In the genomic region with DNA sequence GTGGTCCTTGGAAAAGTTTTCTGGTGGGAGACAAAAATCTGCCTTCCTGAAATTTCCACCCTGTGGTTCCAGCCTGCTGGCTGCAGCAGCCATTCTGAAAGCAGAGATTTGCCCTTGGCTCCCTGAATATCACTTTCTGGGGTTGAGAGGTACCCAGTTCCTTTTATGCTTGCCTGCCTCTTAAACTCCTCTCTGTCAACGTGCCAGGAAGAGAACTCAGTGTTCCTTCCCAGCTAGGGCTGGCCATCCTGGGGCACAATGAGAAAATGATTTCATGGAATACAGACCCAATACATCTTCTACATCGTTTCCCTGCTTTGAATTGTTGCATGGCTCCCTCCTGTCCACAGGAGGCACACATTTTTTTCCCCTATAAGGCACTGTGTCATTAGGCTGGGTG, we compare ENCODE assay signal across 10 cellular contexts. TPM values are rescaled to one million over a fixed set of nuclear protein-coding genes. Genes with fewer than 3 reads are reported as not detected.
DNase-seq lines count a peak whose midpoint lies in the region; ATAC-seq and TF ChIP-seq lines count a peak whose summit lies in the region.
"Had no signal": no experiment of that assay in that cellular context is flagged by ENCODE, and none has a peak within 500 bp of the region (broad histone marks: within the 10 kb centered on the region; RNA-seq: fewer than 3 reads in every experiment).

No MANE protein-coding gene starts in this region.

- H3K4me3 Mint-ChIP-seq in CD4-positive, alpha-beta T cell = peak overlapping the region; percentile 78
- peak overlapping the region; percentile 91; the same call in 1 of the 2 replicates for H3K4me3 Mint-ChIP-seq in HFFc6

- H3K4me3 ChIP-seq in colonic mucosa = no peak overlapping the region

- H3K36me3 Mint-ChIP-seq in CD4-positive, alpha-beta T cell (ENCODE audit: low read depth) = peaks cover 13% of the 10 kb centered on the region
- H3K36me3 Mint-ChIP-seq in HFFc6 (ENCODE audit: low read depth) = peaks cover 18% of the 10 kb centered on the region

- H3K27me3 ChIP-seq in CD4-positive, alpha-beta T cell (ENCODE audit: control insufficient read depth, insufficient read depth, low read length) = no peaks in the 10 kb centered on the region
- no peaks in the 10 kb centered on the region for H3K27me3 ChIP-seq in colonic mucosa

- intact Hi-C loops in CD4-positive, alpha-beta T cell (cut with DNase I, micrococcal nuclease) = loop anchor here (2.0 kb wide), 2 partner anchors 314 to 322 kb away; no protein-coding TSS in a partner anchor
- intact Hi-C loops in posterior vena cava (cut with DNase I) (no loop called here), colonic mucosa (cut with DNase I) (no loop called here)

- H3K9ac ChIP-seq in colonic mucosa (ENCODE audit: low read depth in 2 of 2, low read length in 2 of 2) = peak overlapping the region in 1 of 2 donors; percentile 39

- peaks cover 21% of the 10 kb centered on the region for H3K4me1 Mint-ChIP-seq in CD4-positive, alpha-beta T cell (ENCODE audit: low read depth)
- peaks cover 43% of the 10 kb centered on the region for H3K4me1 Mint-ChIP-seq in HFFc6 (ENCODE audit: low read depth)

- H3K9me3 Mint-ChIP-seq in CD4-positive, alpha-beta T cell = no peaks in the 10 kb centered on the region
- no peaks in the 10 kb centered on the region for H3K9me3 Mint-ChIP-seq in HFFc6

- no peaks in the 10 kb centered on the region for H3K36me3 ChIP-seq in colonic mucosa

- no peaks in the 10 kb centered on the region for H3K27me3 Mint-ChIP-seq in CD4-positive, alpha-beta T cell
- peaks cover 18% of the 10 kb centered on the region for H3K27me3 Mint-ChIP-seq in HFFc6 (ENCODE audit: insufficient read depth)

- H3K4me1 ChIP-seq in colonic mucosa = peaks cover 10% of the 10 kb centered on the region

- H3K27ac Mint-ChIP-seq in CD4-positive, alpha-beta T cell = peak overlapping the region; percentile 94
- H3K27ac Mint-ChIP-seq in HFFc6 = peak overlapping the region; percentile 99

- POLR2A ChIA-PET in CD4-positive, alpha-beta T cell (lab: Charles Lee) = interaction anchor here (2.5 kb wide), 1 partner anchor 169 kb away, joined by 16 read pairs; the partner anchor contains the start of gene RAB5IF

- no peak for TF ChIP-seq CTCF in CD4-positive, alpha-beta T cell (IDR thresholded peaks at IDR 0.05)
- TF ChIP-seq CTCF in HFFc6 (IDR thresholded peaks at IDR 0.05) (no peak), colonic mucosa (IDR thresholded peaks at IDR 0.05) (no peak)

- no peak overlapping the region for H3K27ac ChIP-seq in CD4-positive, alpha-beta T cell (ENCODE audit: low read depth, low read length)
- H3K27ac ChIP-seq in cingulate gyrus (ENCODE audit: low read depth, low read length) = peak overlapping the region; percentile 31
- no peak overlapping the region for H3K27ac ChIP-seq in colonic mucosa

- ATAC-seq in CD4-positive, alpha-beta T cell (ENCODE audit: poor library complexity) = no peak
- no peak for ATAC-seq in GM19023 (IDR thresholded peaks at IDR 0.05; ENCODE audit: unreplicated experiment)
- ATAC-seq in GM18498 (IDR thresholded peaks at IDR 0.05; ENCODE audit: unreplicated experiment) = no peak
- ATAC-seq in GM21515 (IDR thresholded peaks at IDR 0.05; ENCODE audit: unreplicated experiment) = no peak

- no peaks in the 10 kb centered on the region for H3K9me3 ChIP-seq in CD4-positive, alpha-beta T cell (ENCODE audit: control insufficient read depth, low read length)
- H3K9me3 ChIP-seq in colonic mucosa = no peaks in the 10 kb centered on the region

- CTCF ChIA-PET in CD4-positive, alpha-beta T cell (lab: Charles Lee) = interaction anchor here (0.7 to 1.4 kb wide), 2 partner anchors 21 to 142 kb away, joined by 3 to 5 read pairs; no protein-coding TSS in a partner anchor

- DNase-seq in CD4-positive, alpha-beta T cell = no peak
- no peak for DNase-seq in HFFc6
- DNase-seq in posterior vena cava (ENCODE audit: low spot score) = peak; percentile 43
- DNase-seq in colonic mucosa = no peak
- DNase-seq: NCI-H187; stimulated activated CD4-positive, alpha-beta T cell treated with anti-CD3 and anti-CD28 coated beads, Interleukin-2, amount 100 ng/mL, for 48 hours had no signal

RNA-seq across cellular contexts. Expression of gene DSN1, which starts 1.6 kb away (rescaled TPM):
- 10 to 100 TPM; 10.5 to 14.3 TPM for total RNA-seq in CD4-positive, alpha-beta T cell
- total RNA-seq in HFFc6 (2021; fragmentation: NEBNext Ultra II Directional; extraction: Animal tissue kit (Norgen Biotek cat#: 25700)) = 10 to 100 TPM in 5 of 6 experiments, 1 to 10 TPM in 1; 8.6 to 15.7 (median 14.0) TPM
- total RNA-seq in posterior vena cava (1 to 10 TPM; 7.1 to 7.2 TPM), colonic mucosa (10 to 100 TPM; 10.9 to 24.2 TPM)

RNA-seq across cellular contexts. Expression of gene NDRG3, which starts 29.3 kb away (rescaled TPM):
- total RNA-seq in CD4-positive, alpha-beta T cell = 10 to 100 TPM; 17.3 to 17.5 TPM
- 10 to 100 TPM; 32.8 to 42.3 (median 37.2) TPM for total RNA-seq in HFFc6 (2021; fragmentation: NEBNext Ultra II Directional; extraction: Animal tissue kit (Norgen Biotek cat#: 25700))
- total RNA-seq in posterior vena cava (10 to 100 TPM; 24.2 to 24.9 TPM), colonic mucosa (10 to 100 TPM; 30.0 to 32.0 TPM)

Comparison
In these comparisons a context has a peak if more than half of its experiments do, and no peak if none do; other contexts are left out.
1. intact Hi-C loops: an anchor here in CD4-positive, alpha-beta T cell (2.0 kb wide); none called in posterior vena cava and colonic mucosa.